11 cellular contexts compared by ENCODE assay signal in genomic region chr11:63761870-63762661, GRCh38. TPM values are rescaled to one million over a fixed set of nuclear protein-coding genes. Genes with fewer than 3 reads are reported as not detected.
DNase-seq lines count a peak whose midpoint lies in the region; ATAC-seq, FAIRE-seq and TF ChIP-seq lines count a peak whose summit lies in the region.
"Had no signal": no experiment of that assay in that cellular context is flagged by ENCODE, and none has a peak within 500 bp of the region (broad histone marks: within the 10 kb centered on the region; RNA-seq: fewer than 3 reads in every experiment).

No MANE protein-coding gene starts in this region.

- H3K27ac ChIP-seq in GM23338 (ENCODE audit: low read depth): peak overlapping the region; percentile 95
- H3K27ac ChIP-seq in astrocyte (ENCODE audit: low read depth, low read length): no peak overlapping the region
- no peak overlapping the region for H3K27ac ChIP-seq in iPS DF 6.9 (ENCODE audit: low read length)
- H3K27ac ChIP-seq: body of pancreas had no signal

- in situ Hi-C loops in KBM-7 (cut with MboI; ENCODE audit: low pct_unique_long_range_greater_than_20kb, low sequenced_read_pairs): no loop called here

- H3K27ac Mint-ChIP-seq in GM23338: peak overlapping the region; percentile 93
- H3K27ac Mint-ChIP-seq in astrocyte (ENCODE audit: unreplicated experiment): peak overlapping the region; percentile 78
- H3K27ac Mint-ChIP-seq: memory B cell had no signal

- H3K27me3 ChIP-seq in GM23338 (ENCODE audit: insufficient read depth) (no peaks in the 10 kb centered on the region), astrocyte (ENCODE audit: insufficient read depth, low read length) (no peaks in the 10 kb centered on the region), iPS DF 6.9 (ENCODE audit: control insufficient read depth, insufficient read depth, low read length) (no peaks in the 10 kb centered on the region)
- H3K27me3 ChIP-seq: body of pancreas had no signal

- no CpG with 5 or more reads among the region's 35 CpGs for WGBS in iPS DF 6.9 (ENCODE audit: insufficient coverage, insufficient read length)

- no peaks in the 10 kb centered on the region for H3K9me2 ChIP-seq in GM23338 (ENCODE audit: insufficient read depth)

- H3K9me3 ChIP-seq in astrocyte (ENCODE audit: insufficient read depth, low read depth, low read length) (no peaks in the 10 kb centered on the region), iPS DF 6.9 (ENCODE audit: control insufficient read depth, insufficient read depth, low read length) (no peaks in the 10 kb centered on the region)
- H3K9me3 ChIP-seq: body of pancreas had no signal

- peaks cover 33% of the 10 kb centered on the region for H3K27me3 Mint-ChIP-seq in GM23338 (ENCODE audit: insufficient read depth, low read depth, poor library complexity)
- no peaks in the 10 kb centered on the region for H3K27me3 Mint-ChIP-seq in astrocyte (ENCODE audit: low read depth, unreplicated experiment)
- H3K27me3 Mint-ChIP-seq: memory B cell had no signal

- peaks cover 43% of the 10 kb centered on the region for H3K36me3 Mint-ChIP-seq in GM23338 (ENCODE audit: low read depth)
- peaks cover 6% of the 10 kb centered on the region for H3K36me3 Mint-ChIP-seq in astrocyte (ENCODE audit: low read depth, unreplicated experiment)

- H3K9me3 Mint-ChIP-seq in GM23338 (peaks cover 3% of the 10 kb centered on the region; the same call in 1 of the 3 replicates), astrocyte (ENCODE audit: unreplicated experiment) (no peaks in the 10 kb centered on the region)
- H3K9me3 Mint-ChIP-seq: memory B cell had no signal

- H3K4me2 ChIP-seq in GM23338 (peak overlapping the region; percentile 98), astrocyte (ENCODE audit: low read length) (peak overlapping the region; percentile 75)

- TF ChIP-seq CTCF in GM23338 (conservative IDR thresholded peaks at IDR 0.05; ENCODE audit: low read depth in 2 of 2) (no peak), astrocyte (IDR thresholded peaks at IDR 0.05; ENCODE audit: insufficient read depth, low read depth, low read length) (no peak), retinal pigment epithelial cell (conservative IDR thresholded peaks at IDR 0.05; ENCODE audit: low read depth, low read length) (no peak)

- H3K36me3 ChIP-seq in GM23338 (ENCODE audit: insufficient read depth): 0 out of 2 replicates have a peak, but pooled peaks cover 6% of the 10 kb centered on the region
- H3K36me3 ChIP-seq in astrocyte (ENCODE audit: insufficient read depth, low read length): peaks cover 9% of the 10 kb centered on the region
- 0 out of 2 replicates have a peak, but pooled peaks cover 4% of the 10 kb centered on the region for H3K36me3 ChIP-seq in iPS DF 6.9 (ENCODE audit: control insufficient read depth, insufficient read depth, low read length)

- no peak for FAIRE-seq in astrocyte (lab: Jason Lieb, UNC)

- peak overlapping the region; percentile 99 for H3K4me3 ChIP-seq in GM23338
- peak overlapping the region; percentile 17 for H3K4me3 ChIP-seq in astrocyte (ENCODE audit: insufficient read depth, low read depth, low read length)
- H3K4me3 ChIP-seq in iPS DF 6.9 (ENCODE audit: low read length): peak overlapping the region; percentile 92
- peak overlapping the region; percentile 58 for H3K4me3 ChIP-seq in retinal pigment epithelial cell (ENCODE audit: low read length)
- H3K4me3 ChIP-seq: body of pancreas had no signal

- ATAC-seq in GM23338: peak; percentile 47
- no peak for ATAC-seq in HG03095 (IDR thresholded peaks at IDR 0.05; ENCODE audit: unreplicated experiment)
- ATAC-seq in GM18520 (IDR thresholded peaks at IDR 0.05; ENCODE audit: unreplicated experiment): no peak
- ATAC-seq: activated CD4-positive, CD25-positive, alpha-beta regulatory T cell treated with anti-CD3 and anti-CD28 coated beads, Interleukin-2, amount 50 U/mL, for 24 hours had no signal

- H3K4me1 ChIP-seq in GM23338 (ENCODE audit: insufficient read depth) (peaks cover 56% of the 10 kb centered on the region), astrocyte (ENCODE audit: insufficient read depth, low read length) (peaks cover 19% of the 10 kb centered on the region), iPS DF 6.9 (ENCODE audit: control insufficient read depth, insufficient read depth, low read length) (peaks cover 18% of the 10 kb centered on the region)

- H4K20me1 ChIP-seq in GM23338 (replicated peaks; ENCODE audit: insufficient read depth) (peaks cover 36% of the 10 kb centered on the region), astrocyte (ENCODE audit: insufficient read depth, low read length) (peaks cover 47% of the 10 kb centered on the region)

- H2AFZ ChIP-seq in GM23338: no peak overlapping the region
- no peak overlapping the region for H2AFZ ChIP-seq in astrocyte (ENCODE audit: low read depth, low read length)

- H3K4me3 Mint-ChIP-seq in GM23338 (peak overlapping the region; percentile 97), astrocyte (ENCODE audit: unreplicated experiment) (peak overlapping the region; percentile 82)
- H3K4me3 Mint-ChIP-seq: memory B cell had no signal

- DNase-seq in GM23338 (ENCODE audit: low spot score): peak; percentile 96
- no peak for DNase-seq in astrocyte (ENCODE audit: low read depth)
- DNase-seq in iPS DF 6.9 (ENCODE audit: low read depth, low spot score): no peak
- DNase-seq in retinal pigment epithelial cell (ENCODE audit: low read depth): no peak
- no peak for DNase-seq in NCI-H2171 treated with DMSO at 0.1 percent for 48 hours (lab: John Stamatoyannopoulos, UW)
- no peak for DNase-seq in KBM-7

- peaks cover 26% of the 10 kb centered on the region for H3F3A ChIP-seq in GM23338 (replicated peaks; ENCODE audit: low read depth)

- H3K4me1 Mint-ChIP-seq in GM23338: peaks cover 47% of the 10 kb centered on the region
- peaks cover 17% of the 10 kb centered on the region for H3K4me1 Mint-ChIP-seq in astrocyte (ENCODE audit: low read depth, unreplicated experiment)
- H3K4me1 Mint-ChIP-seq: memory B cell had no signal

- peak overlapping the region; percentile 46 for H3K9ac ChIP-seq in astrocyte (ENCODE audit: low read length)

- H3K79me2 ChIP-seq in GM23338 (replicated peaks; ENCODE audit: insufficient read depth): peaks cover 54% of the 10 kb centered on the region
- peaks cover 22% of the 10 kb centered on the region for H3K79me2 ChIP-seq in astrocyte (ENCODE audit: insufficient read depth, low read length)

TF ChIP-seq in GM23338, 12 proteins besides CTCF, POLR2A, EP300 and RAD21 (continues in another document):
- TF ChIP-seq JUNB (IDR thresholded peaks at IDR 0.05; ENCODE audit: unreplicated experiment) (no peak), POLR2AphosphoS5 (IDR thresholded peaks at IDR 0.05; ENCODE audit: low read depth) (peak; percentile 78), EZH2phosphoT487 (IDR thresholded peaks at IDR 0.05; ENCODE audit: unreplicated experiment) (no peak), ETS1 (IDR thresholded peaks at IDR 0.05) (peak; percentile 34; the same call in 1 of the 2 replicates)

RNA-seq across cellular contexts. Expression of gene ZFTA, which starts 6.5 kb away (rescaled TPM):
- 32.1 and 36.6 TPM in 2 replicates for total RNA-seq in GM23338 (2014; rRNA removed; shearing (Covaris generic))
- polyA plus RNA-seq in GM23338 (2016; fragmentation: Nextera tagmentation; extraction: Ambion mirVana): 8.3 and 8.5 TPM in 2 replicates
- 29.0 and 31.2 TPM in 2 replicates for total RNA-seq in astrocyte

RNA-seq across cellular contexts. Expression of gene SPINDOC, which starts 51.2 kb away (rescaled TPM):
- 65.5 and 84.7 TPM in 2 replicates for total RNA-seq in GM23338 (2014; rRNA removed; shearing (Covaris generic))
- 9.4 and 12.9 TPM in 2 replicates for polyA plus RNA-seq in GM23338 (2016; fragmentation: Nextera tagmentation; extraction: Ambion mirVana)
- 43.7 and 48.3 TPM in 2 replicates for total RNA-seq in astrocyte

Comparison
In these comparisons a context has a peak if more than half of its experiments do, and no peak if none do; other contexts are left out.
1. H3K4me3 ChIP-seq: peak in every context shown above with its lines; median percentile 99 in GM23338; 92 in iPS DF 6.9; 58 in retinal pigment epithelial cell; 17 in astrocyte.